ENCODE assay signal across 9 cellular contexts in the genomic region with DNA sequence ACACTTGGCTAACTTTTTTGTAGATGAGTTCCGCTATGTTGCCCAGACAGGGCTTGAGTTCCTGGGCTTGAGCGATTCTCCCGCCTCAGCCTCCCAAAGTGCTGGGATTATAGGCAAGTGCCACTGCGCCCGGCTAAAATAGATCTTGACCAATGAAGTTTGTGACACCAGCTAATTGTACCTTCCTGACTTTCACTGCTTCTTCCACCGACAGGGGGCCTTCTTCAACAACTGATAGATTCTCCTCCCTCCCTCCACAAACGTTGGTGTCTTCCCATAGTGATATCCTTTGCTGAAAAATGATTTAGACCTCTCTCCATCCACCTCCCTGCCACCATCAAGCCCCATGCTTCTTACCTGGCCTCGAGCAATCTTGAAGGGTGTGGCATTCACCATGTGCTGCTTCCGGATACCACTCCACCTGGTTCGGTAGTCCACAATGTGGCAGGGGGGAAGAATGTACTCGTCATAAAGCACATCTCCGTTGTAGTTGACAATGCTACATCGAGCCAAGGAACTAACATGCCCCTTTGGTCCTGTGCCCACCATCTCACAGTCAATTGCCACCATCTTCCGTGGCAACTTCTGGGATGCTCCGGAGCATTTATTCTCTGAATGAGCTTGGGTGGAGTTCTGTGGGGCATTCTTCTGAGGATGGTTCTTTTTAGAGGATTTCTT. TPM values are rescaled to one million over a fixed set of nuclear protein-coding genes. Genes with fewer than 3 reads are reported as not detected.
DNase-seq lines count a peak whose midpoint lies in the region; ATAC-seq and TF ChIP-seq lines count a peak whose summit lies in the region.
"Had no signal": no experiment of that assay in that cellular context is flagged by ENCODE, and none has a peak within 500 bp of the region (broad histone marks: within the 10 kb centered on the region; RNA-seq: fewer than 3 reads in every experiment).

No MANE protein-coding gene starts in this region.

- no peaks in the 10 kb centered on the region for H3K27me3 Mint-ChIP-seq in natural killer cell (ENCODE audit: low read depth in 2 of 2)
- H3K27me3 Mint-ChIP-seq: activated naive CD8-positive, alpha-beta T cell had no signal

- H3K9ac ChIP-seq in stomach smooth muscle (ENCODE audit: low read length in 2 of 2) = peak overlapping the region; percentile 29 to 48

- H3K36me3 ChIP-seq in KOPT-K1 (ENCODE audit: insufficient read depth, low read length) = peaks cover 48% of the 10 kb centered on the region
- H3K36me3 ChIP-seq in RWPE2 (ENCODE audit: low read depth) = peaks cover 50% of the 10 kb centered on the region
- peaks cover 19 to 23% of the 10 kb centered on the region in 2 donors for H3K36me3 ChIP-seq in stomach smooth muscle (ENCODE audit: control insufficient read depth in 2 of 2, insufficient read depth in 2 of 2, low read length in 2 of 2)

- no peaks in the 10 kb centered on the region for H3K9me3 Mint-ChIP-seq in natural killer cell

- H3K4me1 Mint-ChIP-seq in natural killer cell = peaks cover 22 to 31% of the 10 kb centered on the region in 2 donors

- ATAC-seq in RWPE2 (ENCODE audit: low read depth) (no peak), GM21447 (IDR thresholded peaks at IDR 0.05; ENCODE audit: unreplicated experiment) (no peak), natural killer cell (no peak)

- peak overlapping the region; percentile 75 for H3K4me3 ChIP-seq in RWPE2 (ENCODE audit: severe bottlenecking)
- peak overlapping the region; percentile 96 for H3K4me3 ChIP-seq in astrocyte of the spinal cord (ENCODE audit: low read depth, low read length)
- peak overlapping the region; percentile 76 to 99 for H3K4me3 ChIP-seq in stomach smooth muscle (ENCODE audit: low read length in 2 of 2)

- H3K4me1 ChIP-seq in RWPE2 (ENCODE audit: insufficient read depth, poor library complexity, severe bottlenecking) (peaks cover 8% of the 10 kb centered on the region), stomach smooth muscle (ENCODE audit: control insufficient read depth, insufficient read depth, low read length) (peaks cover 39% of the 10 kb centered on the region)

- TF ChIP-seq CTCF in RWPE2 (IDR thresholded peaks at IDR 0.05; ENCODE audit: poor library complexity, severe bottlenecking) (peak; percentile 5), astrocyte of the spinal cord (IDR thresholded peaks at IDR 0.05; ENCODE audit: low read depth, low read length) (peak; percentile 67), natural killer cell (IDR thresholded peaks at IDR 0.05) (no peak)

- intact Hi-C loops in natural killer cell (cut with micrococcal nuclease) = loop anchor here (1.0 to 5.0 kb wide), 2 partner anchors 164 to 444 kb away; a partner anchor contains a TSS

- H3K27me3 ChIP-seq in RWPE2 (ENCODE audit: insufficient read depth, poor library complexity, severe bottlenecking) (no peaks in the 10 kb centered on the region), stomach smooth muscle (ENCODE audit: control insufficient read depth in 1 of 2, insufficient read depth in 2 of 2, low read length in 2 of 2) (no peaks in the 10 kb centered on the region)

- H3K36me3 Mint-ChIP-seq in natural killer cell = peaks cover 8% of the 10 kb centered on the region

- in situ Hi-C loops in astrocyte of the spinal cord (cut with HindIII; ENCODE audit: low sequenced_read_pairs) = no loop called here

- no peak overlapping the region for H3K27ac Mint-ChIP-seq in natural killer cell

- no peak overlapping the region for H3K4me3 Mint-ChIP-seq in natural killer cell
- H3K4me3 Mint-ChIP-seq: activated naive CD8-positive, alpha-beta T cell had no signal

- H3K27ac ChIP-seq in KOPT-K1 (ENCODE audit: low read depth, low read length, poor library complexity, severe bottlenecking) (peak overlapping the region; percentile 87), RWPE2 (ENCODE audit: poor library complexity, severe bottlenecking) (peak overlapping the region; percentile 73), stomach smooth muscle (ENCODE audit: low read length) (no peak overlapping the region)

- no peaks in the 10 kb centered on the region for H3K9me3 ChIP-seq in KOPT-K1 (ENCODE audit: insufficient read depth, low read length, poor library complexity, severe bottlenecking)
- H3K9me3 ChIP-seq in RWPE2 (ENCODE audit: severe bottlenecking) = no peaks in the 10 kb centered on the region
- no peaks in the 10 kb centered on the region for H3K9me3 ChIP-seq in stomach smooth muscle (ENCODE audit: control insufficient read depth in 2 of 2, low read length in 2 of 2)

- DNase-seq in Daoy (ENCODE audit: low read depth) (peak; percentile 74), RWPE2 (ENCODE audit: low spot score) (no peak), astrocyte of the spinal cord (ENCODE audit: low read depth, low spot score) (peak; percentile 60), kidney tubule cell (ENCODE audit: low spot score) (peak; percentile 72), natural killer cell (no peak)

RNA-seq across cellular contexts. Expression of a gene that starts 1.6 kb away (rescaled TPM):
- 7.9 and 11.9 TPM in 2 replicates for total RNA-seq in Daoy (2014; rRNA removed; shearing (Covaris generic))
- total RNA-seq in natural killer cell = 10 to 100 TPM; 23.5 to 25.3 (median 23.8) TPM

RNA-seq across cellular contexts. Expression of a gene that starts 1.9 kb away (rescaled TPM):
- total RNA-seq in Daoy (2014; rRNA removed; shearing (Covaris generic)) = 31.7 and 59.8 TPM in 2 replicates
- total RNA-seq in natural killer cell = 10 to 100 TPM; 60.3 to 71.9 (median 68.7) TPM

RNA-seq across cellular contexts. Expression of a gene that starts 14.2 kb away (rescaled TPM):
- total RNA-seq in Daoy (2014; rRNA removed; shearing (Covaris generic)) = 144 and 148 TPM in 2 replicates
- 10 to 100 TPM; 15.9 to 19.7 (median 18.7) TPM for total RNA-seq in natural killer cell

RNA-seq across cellular contexts. Expression of a gene that starts 21.3 kb away (rescaled TPM):
- total RNA-seq in Daoy (2014; rRNA removed; shearing (Covaris generic)) = 21.4 and 36.0 TPM in 2 replicates
- total RNA-seq in natural killer cell = 1 to 10 TPM; 3.0 to 3.8 (median 3.0) TPM

RNA-seq across cellular contexts. Expression of a gene that starts 24.8 kb away (rescaled TPM):
- total RNA-seq in Daoy (2014; rRNA removed; shearing (Covaris generic)) = 484 and 537 TPM in 2 replicates
- 100 to 1,000 TPM in 1 of 3 donors, 10 to 100 TPM in 2; 95.3 to 110 (median 96.6) TPM for total RNA-seq in natural killer cell

Comparison
In these comparisons a context has a peak if more than half of its experiments do, and no peak if none do; other contexts are left out.
1. DNase-seq: peak in Daoy (single experiment), astrocyte of the spinal cord (single experiment) and kidney tubule cell (single experiment); none in RWPE2 (single experiment) and natural killer cell (single experiment).
2. Peak in every context shown above with its lines, with median percentiles within 50 percentile points of each other: H3K4me3 ChIP-seq.